ENCODE assay signal across 9 cellular contexts in genomic region chr9:503881-504852, GRCh38. TPM values are rescaled to one million over a fixed set of nuclear protein-coding genes. Genes with fewer than 3 reads are reported as not detected.
DNase-seq lines count a peak whose midpoint lies in the region; ATAC-seq, FAIRE-seq and TF ChIP-seq lines count a peak whose summit lies in the region.
"Had no signal": no experiment of that assay in that cellular context is flagged by ENCODE, and none has a peak within 500 bp of the region (broad histone marks: within the 10 kb centered on the region; RNA-seq: fewer than 3 reads in every experiment).

Gene KANK1 (plus strand): TSS chr9:504695.

- H3K9me3 ChIP-seq in keratinocyte (ENCODE audit: control insufficient read depth, low read depth, low read length) = no peaks in the 10 kb centered on the region

- peak within 1 kb of the TSS; percentile 76 to 85 (median 79) for H3K4me3 ChIP-seq in keratinocyte (ENCODE audit: control insufficient read depth in 2 of 3, extremely low read depth in 1 of 3, insufficient read depth in 2 of 3, low read depth in 1 of 3, low read length in 3 of 3)

- H3K4me1 ChIP-seq in keratinocyte (ENCODE audit: control insufficient read depth, extremely low read depth, insufficient read depth, low read length) = peaks cover 18% of the 10 kb centered on the region

- H3K36me3 ChIP-seq in keratinocyte (ENCODE audit: control insufficient read depth in 2 of 2, extremely low read depth in 1 of 2, insufficient read depth in 2 of 2, low read length in 2 of 2) = no peaks in the 10 kb centered on the region

- H3K79me2 ChIP-seq in keratinocyte (ENCODE audit: control insufficient read depth, insufficient read depth, low read length) = peaks cover 30% of the 10 kb centered on the region

- peak within 1 kb of the TSS; percentile 96 for H2AFZ ChIP-seq in keratinocyte (ENCODE audit: control insufficient read depth, low read length)

- H3K4me2 ChIP-seq in keratinocyte (ENCODE audit: control insufficient read depth, extremely low read depth, insufficient read depth, low read depth, low read length) = peak within 1 kb of the TSS; percentile 86

- H3K9me1 ChIP-seq in keratinocyte (ENCODE audit: control insufficient read depth, extremely low read depth, insufficient read depth, low read length) = no peaks in the 10 kb centered on the region

- ATAC-seq in HG02840 (IDR thresholded peaks at IDR 0.05; ENCODE audit: low FRiP score, unreplicated experiment) = peak; percentile 76
- ATAC-seq in activated CD4-positive, CD25-positive, alpha-beta regulatory T cell treated with anti-CD3 and anti-CD28 coated beads, Interleukin-2, amount 50 U/mL, for 24 hours = peak; percentile 81 to 84

- DNase-seq in NCI-H187 (lab: John Stamatoyannopoulos, UW) (peak; percentile 37 to 63), NCI-H187 treated with DMSO at 0.1 percent for 48 hours (lab: John Stamatoyannopoulos, UW) (no peak), NCI-H1930 (lab: John Stamatoyannopoulos, UW) (peak; percentile 87 to 94), cerebellar cortex (ENCODE audit: low spot score) (peak; percentile 56), keratinocyte (ENCODE audit: low read depth, low spot score) (peak; percentile 4)
- DNase-seq in stimulated activated CD4-positive, alpha-beta T cell treated with anti-CD3 and anti-CD28 coated beads, Interleukin-12 subunit alpha, Interleukin-12 subunit beta, amount 100 ng/mL, for 48 hours (ENCODE audit: low read depth in 2 of 3, low spot score in 1 of 3) = peak; percentile 46 to 73 (median 48)

- H3K9ac ChIP-seq in keratinocyte (ENCODE audit: control insufficient read depth, extremely low read depth, insufficient read depth, low read length) = peak within 1 kb of the TSS; percentile 80

- peak within 1 kb of the TSS; percentile 63 for H3K27ac ChIP-seq in keratinocyte (ENCODE audit: control insufficient read depth, insufficient read depth, low read length)

- no peaks in the 10 kb centered on the region for H4K20me1 ChIP-seq in keratinocyte (ENCODE audit: control insufficient read depth, extremely low read depth, insufficient read depth, low read length)

- peak in 2 of 3 experiments; percentile 30 to 44 for TF ChIP-seq CTCF in keratinocyte (optimal IDR thresholded peaks at IDR 0.05 in 1 of 3, IDR thresholded peaks at IDR 0.05 in 1 of 3, conservative IDR thresholded peaks at IDR 0.05 in 1 of 3; ENCODE audit: extremely low read depth in 1 of 3, insufficient read depth in 2 of 3, low read length in 3 of 3)

- no peak for FAIRE-seq in keratinocyte (lab: Jason Lieb, UNC)
- FAIRE-seq: G401.6 had no signal

- H3K27me3 ChIP-seq in keratinocyte (ENCODE audit: control insufficient read depth, extremely low read depth, insufficient read depth, low read length) = no peaks in the 10 kb centered on the region

- dilution Hi-C loops in keratinocyte (cut with MboI; ENCODE audit: extremely low pct_ligation_motif_present, low sequenced_read_pairs) = no loop called here

RNA-seq across cellular contexts. Expression of gene KANK1, which starts in this region (rescaled TPM):
- 89.6 to 114 TPM (median 91.1 TPM) in 3 replicates for polyA plus RNA-seq in keratinocyte
- 49.9 TPM for polyA plus RNA-seq in keratinocyte (2011; ENCODE audit: low read depth)
- 52.4 and 67.0 TPM in 2 replicates for polyA plus RNA-seq in keratinocyte (2011; cell fraction: cytosol; rRNA removed)
- polyA plus RNA-seq in keratinocyte (2011; cell fraction: nucleus; rRNA removed) = 196 and 207 TPM in 2 replicates
- 54.4 and 62.2 TPM in 2 replicates for polyA plus RNA-seq in keratinocyte (2012; ENCODE audit: low replicate concordance)
- polyA minus RNA-seq in keratinocyte = 103 to 196 TPM (median 173 TPM) in 3 replicates
- 91.5 TPM for polyA minus RNA-seq in keratinocyte (2011; cell fraction: cytosol; rRNA and poly(A)+ RNA removed)
- polyA minus RNA-seq in keratinocyte (2011; cell fraction: nucleus; rRNA and poly(A)+ RNA removed) = 138 and 206 TPM in 2 replicates
